ENCODE assay signal across 8 cellular contexts in the genomic region with DNA sequence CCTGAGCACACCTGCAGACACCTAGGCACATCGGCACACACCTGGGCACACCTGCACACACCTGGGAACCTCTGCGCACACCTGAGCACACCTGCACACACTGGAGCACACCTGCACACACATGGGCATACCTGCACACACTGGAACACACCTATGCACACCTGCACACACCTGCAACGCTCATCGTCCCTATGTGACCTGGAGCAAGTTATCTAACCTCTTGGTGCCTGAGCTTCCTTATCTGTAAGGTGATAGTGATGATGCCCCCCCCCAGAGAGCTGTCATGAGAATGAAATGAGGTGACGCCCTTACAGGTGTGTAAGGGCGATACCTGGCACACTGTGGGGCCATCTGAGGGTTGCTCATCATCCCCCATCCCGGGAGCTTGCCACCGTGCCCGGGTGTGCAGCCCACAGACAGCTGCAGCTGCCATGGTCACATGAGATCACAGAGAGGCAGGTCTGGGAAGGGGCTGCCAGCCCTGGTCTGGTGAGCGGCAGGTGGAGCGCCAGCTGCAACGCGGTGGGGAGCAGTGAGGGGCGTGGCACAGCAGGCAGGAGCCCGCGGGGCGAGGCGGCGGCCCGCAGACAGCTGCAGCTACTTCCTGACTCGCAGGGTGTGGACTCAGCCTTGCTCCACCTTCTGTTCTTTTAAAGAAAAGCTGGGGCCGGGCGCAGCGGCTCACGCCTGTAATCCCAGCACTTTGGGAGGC. TPM values are rescaled to one million over a fixed set of nuclear protein-coding genes. Genes with fewer than 3 reads are reported as not detected.
A peak's percentile ranks its signal among the peaks of the same experiment; 100 is the strongest.
DNase-seq lines count a peak whose midpoint lies in the region; ATAC-seq and TF ChIP-seq lines count a peak whose summit lies in the region.

No MANE protein-coding gene starts in this region.

- no peak overlapping the region for H3K27ac Mint-ChIP-seq in activated CD4-positive, alpha-beta T cell treated with anti-CD3 and anti-CD28 coated beads for 36 hours
- H3K27ac Mint-ChIP-seq in endodermal cell, result no peak overlapping the region

- ATAC-seq in HG02981 (IDR thresholded peaks at IDR 0.05; ENCODE audit: unreplicated experiment) (peak; percentile 63), HG03342 (IDR thresholded peaks at IDR 0.05; ENCODE audit: unreplicated experiment) (no peak)
- peak; percentile 89 for ATAC-seq in activated CD4-positive, alpha-beta T cell treated with anti-CD3 and anti-CD28 coated beads for 36 hours

- no peak overlapping the region for H3K9ac ChIP-seq in endodermal cell (ENCODE audit: extremely low read depth, low read length, poor library complexity, severe bottlenecking)

- H3K36me3 ChIP-seq in endodermal cell (ENCODE audit: control insufficient read depth, insufficient read depth, low read length), result no peaks in the 10 kb centered on the region

- no peaks in the 10 kb centered on the region for H3K36me3 Mint-ChIP-seq in activated CD4-positive, alpha-beta T cell treated with anti-CD3 and anti-CD28 coated beads for 36 hours (ENCODE audit: low read depth)
- H3K36me3 Mint-ChIP-seq in endodermal cell (ENCODE audit: low read depth), result peaks cover 12% of the 10 kb centered on the region

- POLR2A ChIA-PET in activated CD4-positive, alpha-beta T cell treated with anti-CD3 and anti-CD28 coated beads for 36 hours (lab: Charles Lee), result interaction anchor here (1.1 to 1.4 kb wide), 2 partner anchors 9 to 77 kb away, joined by 3 to 5 read pairs; no protein-coding TSS in a partner anchor

- no peak overlapping the region for H3K27ac ChIP-seq in endodermal cell (ENCODE audit: low read depth, low read length)

- no peaks in the 10 kb centered on the region for H3K4me1 ChIP-seq in endodermal cell (ENCODE audit: control insufficient read depth, insufficient read depth, low read length)

- H3K4me1 Mint-ChIP-seq in activated CD4-positive, alpha-beta T cell treated with anti-CD3 and anti-CD28 coated beads for 36 hours, result peaks cover 24% of the 10 kb centered on the region
- peaks cover 26% of the 10 kb centered on the region for H3K4me1 Mint-ChIP-seq in endodermal cell

- peaks cover 5% of the 10 kb centered on the region for H3K27me3 ChIP-seq in endodermal cell (ENCODE audit: control insufficient read depth, insufficient read depth, low read length, poor library complexity, severe bottlenecking)

- 32 to 61% methylated on average over 16 to 25 of the region's 25 CpGs for WGBS in endodermal cell (ENCODE audit: insufficient coverage in 1 of 2, insufficient read length in 1 of 2), 2 experiments

- no peaks in the 10 kb centered on the region for H3K9me3 ChIP-seq in endodermal cell (ENCODE audit: control insufficient read depth, low read length)

- H3K4me3 ChIP-seq in endodermal cell (ENCODE audit: low read length), result no peak overlapping the region

- intact Hi-C loops in activated CD4-positive, alpha-beta T cell treated with anti-CD3 and anti-CD28 coated beads for 36 hours (cut with DNase I, micrococcal nuclease), result no loop called here

- CTCF ChIA-PET in activated CD4-positive, alpha-beta T cell treated with anti-CD3 and anti-CD28 coated beads for 36 hours (lab: Charles Lee), result interaction anchor here (0.7 to 1.0 kb wide), 2 partner anchors 94 to 266 kb away, joined by 3 read pairs; no protein-coding TSS in a partner anchor

- H3K9me3 Mint-ChIP-seq in activated CD4-positive, alpha-beta T cell treated with anti-CD3 and anti-CD28 coated beads for 36 hours (ENCODE audit: low read depth), result no peaks in the 10 kb centered on the region
- peaks cover 23% of the 10 kb centered on the region for H3K9me3 Mint-ChIP-seq in endodermal cell

- H3K27me3 Mint-ChIP-seq in activated CD4-positive, alpha-beta T cell treated with anti-CD3 and anti-CD28 coated beads for 36 hours, result no peaks in the 10 kb centered on the region
- H3K27me3 Mint-ChIP-seq in endodermal cell (ENCODE audit: insufficient read depth), result peaks cover 54% of the 10 kb centered on the region

- DNase-seq in GDM1 (lab: John Stamatoyannopoulos, UW), result peak; percentile 58
- peak; percentile 80 for DNase-seq in NCI-H2196 treated with DMSO at 0.1 percent for 48 hours (lab: John Stamatoyannopoulos, UW; ENCODE audit: unreplicated experiment)
- peak; percentile 75 for DNase-seq in activated CD4-positive, alpha-beta T cell treated with anti-CD3 and anti-CD28 coated beads for 36 hours
- peak; percentile 92 for DNase-seq in endodermal cell
- peak; percentile 45 to 51 for DNase-seq in stimulated activated CD4-positive, alpha-beta T cell treated with anti-CD3 and anti-CD28 coated beads, Interleukin-2, amount 100 ng/mL, for 24 hours
- DNase-seq in dermis blood vessel endothelial cell, result no peak

- peak overlapping the region; percentile 39 for H3K4me3 Mint-ChIP-seq in activated CD4-positive, alpha-beta T cell treated with anti-CD3 and anti-CD28 coated beads for 36 hours
- H3K4me3 Mint-ChIP-seq in endodermal cell, result no peak overlapping the region

- TF ChIP-seq CTCF in endodermal cell (conservative IDR thresholded peaks at IDR 0.05), result no peak

RNA-seq across cellular contexts. Expression of a gene that starts 59.9 kb away (rescaled TPM):
- total RNA-seq in activated CD4-positive, alpha-beta T cell treated with anti-CD3 and anti-CD28 coated beads for 36 hours, result 10 to 100 TPM; 35.7 to 55.1 TPM
- total RNA-seq in endodermal cell, result 10 to 100 TPM; 74.9 to 92.3 TPM
- polyA plus RNA-seq in endodermal cell (2013, experiment 1 of 2), result 72.6 TPM
- 64.1 TPM for polyA plus RNA-seq in endodermal cell (2013, experiment 2 of 2)
- total RNA-seq in dermis blood vessel endothelial cell, result 4.4 and 4.8 TPM in 2 replicates
